Comparison of ENCODE assay signal across 1 cellular context in the genomic region with DNA sequence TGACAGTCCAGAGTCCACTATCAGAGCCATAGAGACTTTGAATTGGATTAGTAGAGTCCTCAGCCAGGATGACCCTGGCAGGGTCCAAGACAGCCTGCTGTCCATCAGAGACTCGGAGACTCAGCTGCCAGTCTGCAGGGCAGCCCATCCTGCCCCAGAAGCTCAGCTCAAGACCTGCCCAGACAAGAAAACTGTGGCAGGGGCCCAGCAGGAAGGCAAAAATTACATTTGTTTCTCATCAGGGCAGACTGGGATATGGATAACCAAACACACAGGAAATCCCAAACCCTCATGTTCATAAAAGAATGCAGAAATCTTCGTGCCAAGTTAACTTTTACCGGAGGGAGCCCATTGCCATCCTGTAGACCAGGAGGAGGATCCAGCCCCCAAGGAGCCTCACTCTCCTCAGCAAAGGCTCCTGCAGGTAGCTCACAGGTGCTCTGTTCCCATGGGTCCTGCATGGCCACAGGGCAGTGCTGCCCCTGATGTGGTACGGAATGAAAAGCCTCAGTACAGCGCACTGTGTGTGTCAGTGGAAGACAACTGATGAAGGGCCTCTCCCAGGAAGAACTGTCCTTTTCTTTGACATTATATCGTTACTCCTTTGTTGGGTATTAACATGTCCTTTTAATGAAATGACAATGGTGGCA.
TF ChIP-seq lines count a peak whose summit lies in the region.

No MANE protein-coding gene starts in this region.

TF ChIP-seq in SK-N-SH, 30 proteins besides CTCF, POLR2A, EP300 and RAD21 (continued from another document):
- TF ChIP-seq GATA2 (CRISPR knock-in tag; IDR thresholded peaks at IDR 0.05), result no peak
TF ChIP-seq in SK-N-SH: peak in this region for 4.
